Comparison of ENCODE assay signal across 8 cellular contexts in the genomic region with DNA sequence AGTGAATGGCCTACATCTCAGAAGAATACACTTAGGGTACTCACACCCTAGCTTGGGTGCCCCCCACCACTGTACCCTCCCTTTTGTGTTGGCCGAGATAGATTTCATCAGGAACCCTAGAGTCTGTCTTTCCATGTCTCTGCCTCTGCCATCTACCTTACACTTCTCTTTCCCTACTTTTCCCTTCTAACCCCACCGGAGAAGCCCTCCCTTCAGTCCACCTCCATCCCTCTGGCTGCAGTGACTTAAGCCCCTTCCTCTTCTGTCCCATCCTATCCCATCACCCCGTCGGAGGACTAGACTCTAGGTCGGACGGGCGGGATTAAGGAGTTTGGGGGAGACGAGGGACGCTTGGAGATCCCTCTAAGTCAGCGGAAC. TPM values are rescaled to one million over a fixed set of nuclear protein-coding genes. Genes with fewer than 3 reads are reported as not detected.
DNase-seq lines count a peak whose midpoint lies in the region; TF ChIP-seq lines count a peak whose summit lies in the region.

No MANE protein-coding gene starts in this region.

- H4K20me1 ChIP-seq in OCI-LY1 (ENCODE audit: insufficient read depth, low read length): no peaks in the 10 kb centered on the region
- peaks cover 38% of the 10 kb centered on the region for H4K20me1 ChIP-seq in neural progenitor cell (ENCODE audit: low read depth)

- DNase-seq in CD14-positive monocyte (ENCODE audit: low spot score): no peak
- DNase-seq in neural progenitor cell (ENCODE audit: low spot score): no peak
- DNase-seq in NK-92 treated with Interleukin-12 subunit alpha and Interleukin-12 subunit beta, amount 100 ng/mL, for 24 hours (lab: John Stamatoyannopoulos, UW): no peak
- DNase-seq in erythroblast (lab: John Stamatoyannopoulos, UW): no peak
- DNase-seq in NCI-H1105 treated with DMSO at 0.1 percent for 48 hours (lab: John Stamatoyannopoulos, UW): no peak
- no peak for DNase-seq in NCI-H2227 treated with DMSO at 0.1 percent for 48 hours (lab: John Stamatoyannopoulos, UW)

- no peaks in the 10 kb centered on the region for H3K79me2 ChIP-seq in OCI-LY1 (ENCODE audit: insufficient read depth, low read length)
- H3K79me2 ChIP-seq in neural progenitor cell (ENCODE audit: low read depth): peaks cover 22% of the 10 kb centered on the region

- H3K9me3 ChIP-seq in OCI-LY1 (ENCODE audit: low read length) (no peaks in the 10 kb centered on the region), endocrine pancreas (ENCODE audit: control insufficient read depth, low read length) (no peaks in the 10 kb centered on the region), neural progenitor cell (ENCODE audit: low read depth) (no peaks in the 10 kb centered on the region)

- H3K36me3 ChIP-seq in OCI-LY1 (ENCODE audit: insufficient read depth, low read length) (peaks cover 30% of the 10 kb centered on the region), endocrine pancreas (ENCODE audit: control insufficient read depth, insufficient read depth, low read length) (peaks cover 7% of the 10 kb centered on the region), neural progenitor cell (no peaks in the 10 kb centered on the region)

- intact Hi-C loops in CD14-positive monocyte (cut with micrococcal nuclease): loop anchor here in 1 of 2 donors (5.0 to 10.0 kb wide), 2 partner anchors 33 to 185 kb away; partner anchors contain the start of genes CTDNEP1, ELP5, NLGN2 and TMEM256

- H3K4me1 Mint-ChIP-seq in CD14-positive monocyte: peaks cover 65% of the 10 kb centered on the region
- H3K4me1 Mint-ChIP-seq in neural progenitor cell: peaks cover 56% of the 10 kb centered on the region

- peaks cover 30 to 35% of the 10 kb centered on the region in 2 donors for H3K36me3 Mint-ChIP-seq in CD14-positive monocyte
- H3K36me3 Mint-ChIP-seq in neural progenitor cell: peaks cover 20% of the 10 kb centered on the region

- H3K9me2 ChIP-seq in OCI-LY1 (ENCODE audit: low read depth, low read length): no peaks in the 10 kb centered on the region

- H3K9me3 Mint-ChIP-seq in CD14-positive monocyte (peaks cover 0 to 2% (median 0%) of the 10 kb centered on the region in 7 donors), neural progenitor cell (no peaks in the 10 kb centered on the region)

- H3K4me2 ChIP-seq in OCI-LY1 (ENCODE audit: low read length) (peak overlapping the region; percentile 97), neural progenitor cell (peak overlapping the region; percentile 85)

- H3K4me3 Mint-ChIP-seq in CD14-positive monocyte: peak overlapping the region; percentile 96 to 98
- H3K4me3 Mint-ChIP-seq in neural progenitor cell: peak overlapping the region; percentile 92

- TF ChIP-seq CTCF in CD14-positive monocyte (IDR thresholded peaks at IDR 0.05) (no peak), OCI-LY1 (IDR thresholded peaks at IDR 0.05; ENCODE audit: low read length) (no peak), neural progenitor cell (IDR thresholded peaks at IDR 0.05) (no peak)

- H3K27me3 Mint-ChIP-seq in CD14-positive monocyte (ENCODE audit: low read depth in 3 of 3) (peaks cover 0 to 2% (median 2%) of the 10 kb centered on the region in 3 donors), neural progenitor cell (ENCODE audit: insufficient read depth, low read depth) (peaks cover 17% of the 10 kb centered on the region)

- no peak overlapping the region for H3K27ac ChIP-seq in OCI-LY1 (ENCODE audit: low read depth, low read length, poor library complexity, severe bottlenecking)
- H3K27ac ChIP-seq in neural progenitor cell: no peak overlapping the region

- no peaks in the 10 kb centered on the region for H3F3A ChIP-seq in OCI-LY1 (ENCODE audit: insufficient read depth, low read length)
- peaks cover 81% of the 10 kb centered on the region for H3F3A ChIP-seq in neural progenitor cell (ENCODE audit: low read depth)

- H3K27ac Mint-ChIP-seq in CD14-positive monocyte (peak overlapping the region; percentile 89 to 97 (median 94)), neural progenitor cell (peak overlapping the region; percentile 99)

- peaks cover 32% of the 10 kb centered on the region for H3K4me1 ChIP-seq in OCI-LY1 (ENCODE audit: insufficient read depth, low read length, severe bottlenecking)
- H3K4me1 ChIP-seq in endocrine pancreas (ENCODE audit: control insufficient read depth, insufficient read depth, low read length): no peaks in the 10 kb centered on the region
- H3K4me1 ChIP-seq in neural progenitor cell: peaks cover 37% of the 10 kb centered on the region

- H3K9ac ChIP-seq in OCI-LY1 (ENCODE audit: low read length) (peak overlapping the region; percentile 87), endocrine pancreas (ENCODE audit: control insufficient read depth, insufficient read depth, low read length) (peak overlapping the region; percentile 74), neural progenitor cell (no peak overlapping the region)

- peak overlapping the region; percentile 83 for H3K4me3 ChIP-seq in OCI-LY1 (ENCODE audit: low read depth, low read length, poor library complexity, severe bottlenecking)
- H3K4me3 ChIP-seq in endocrine pancreas (ENCODE audit: control insufficient read depth, insufficient read depth, low read length): peak overlapping the region; percentile 57
- peak overlapping the region; percentile 94 for H3K4me3 ChIP-seq in neural progenitor cell

- H2AFZ ChIP-seq in OCI-LY1 (ENCODE audit: low read length) (no peak overlapping the region), neural progenitor cell (replicated peaks) (peak overlapping the region; percentile 59)

- H3K27me3 ChIP-seq in OCI-LY1 (ENCODE audit: insufficient read depth, low read length) (no peaks in the 10 kb centered on the region), endocrine pancreas (ENCODE audit: control insufficient read depth, insufficient read depth, low read length) (no peaks in the 10 kb centered on the region), neural progenitor cell (no peaks in the 10 kb centered on the region)

- no peak for TF ChIP-seq POLR2A in erythroblast (IDR thresholded peaks at IDR 0.05; ENCODE audit: low read length)

RNA-seq across cellular contexts. Expression of gene DLG4, which starts 0.2 kb away (rescaled TPM):
- under 1 TPM; 0.37 to 0.39 TPM for polyA plus RNA-seq in CD14-positive monocyte
- 23.5 and 50.5 TPM in 2 replicates for total RNA-seq in neural progenitor cell (ENCODE audit: low replicate concordance)

RNA-seq across cellular contexts. Expression of gene ACADVL, which starts 0.3 kb away (rescaled TPM):
- polyA plus RNA-seq in CD14-positive monocyte: 100 to 1,000 TPM; 152 to 154 TPM
- total RNA-seq in neural progenitor cell (ENCODE audit: low replicate concordance): 86.7 and 194 TPM in 2 replicates

RNA-seq across cellular contexts. Expression of gene DVL2, which starts 14.9 kb away (rescaled TPM):
- 1 to 10 TPM; 7.0 to 7.8 TPM for polyA plus RNA-seq in CD14-positive monocyte
- 43.9 and 113 TPM in 2 replicates for total RNA-seq in neural progenitor cell (ENCODE audit: low replicate concordance)

RNA-seq across cellular contexts. Expression of gene PHF23, which starts 19.8 kb away (rescaled TPM):
- polyA plus RNA-seq in CD14-positive monocyte: 10 to 100 TPM; 12.0 to 12.9 TPM
- total RNA-seq in neural progenitor cell (ENCODE audit: low replicate concordance): 31.6 and 59.1 TPM in 2 replicates

RNA-seq across cellular contexts. Expression of gene GABARAP, which starts 22.8 kb away (rescaled TPM):
- 1,000 to 10,000 TPM; 2,814 to 2,937 TPM for polyA plus RNA-seq in CD14-positive monocyte
- total RNA-seq in neural progenitor cell (ENCODE audit: low replicate concordance): 225 and 276 TPM in 2 replicates
